15 cellular contexts compared by ENCODE assay signal in genomic region chr13:64075543-64076271, GRCh38.
A peak's percentile ranks its signal among the peaks of the same experiment; 100 is the strongest.
DNase-seq lines count a peak whose midpoint lies in the region; ATAC-seq lines count a peak whose summit lies in the region.
"Had no signal": no experiment of that assay in that cellular context is flagged by ENCODE, and none has a peak within 500 bp of the region (broad histone marks: within the 10 kb centered on the region; RNA-seq: fewer than 3 reads in every experiment).

No MANE protein-coding gene starts in this region.

- H3K9me3 Mint-ChIP-seq in stimulated activated memory B cell treated with anti-CD40 and anti-IgM and Interleukin-4, amounts not matched to agents 10 μg/mL and 1 μg/mL and 100 μg/mL, for 72 hours = peaks cover 6% of the 10 kb centered on the region
- H3K9me3 Mint-ChIP-seq: activated T-helper 1 cell treated with anti-CD3 and anti-CD28 coated beads, Interleukin-12 subunit alpha, Interleukin-12 subunit beta, Interleukin-2, Interleukin-4 antibody, amounts not matched to agents 30 ng/mL and 10 ng/mL and 1 ng/mL, durations not matched to agents 14 hours and 24 hours and 36 hours had no signal

- H3K27ac Mint-ChIP-seq in stimulated activated memory B cell treated with anti-CD40 and anti-IgM and Interleukin-4, amounts not matched to agents 10 μg/mL and 1 μg/mL and 100 μg/mL, for 72 hours = no peak overlapping the region
- H3K27ac Mint-ChIP-seq: activated T-helper 1 cell treated with anti-CD3 and anti-CD28 coated beads, Interleukin-12 subunit alpha, Interleukin-12 subunit beta, Interleukin-2, Interleukin-4 antibody, amounts not matched to agents 30 ng/mL and 10 ng/mL and 1 ng/mL, durations not matched to agents 14 hours and 24 hours and 36 hours had no signal

- no peaks in the 10 kb centered on the region for H3K36me3 Mint-ChIP-seq in stimulated activated memory B cell treated with anti-CD40 and anti-IgM and Interleukin-4, amounts not matched to agents 10 μg/mL and 1 μg/mL and 100 μg/mL, for 72 hours

- DNase-seq in NCI-H1694 treated with DMSO at 0.1 percent for 48 hours (lab: John Stamatoyannopoulos, UW) (peak; percentile 80), SW480 (ENCODE audit: low spot score) (peak; percentile 68), NCI-H226 (no peak)
- DNase-seq: activated CD4-positive, alpha-beta T cell treated with anti-CD3 and anti-CD28 coated beads, Interleukin-2, amount 50 U/mL, for 48 hours; C1 segment of cervical spinal cord; dorsolateral prefrontal cortex; NCI-H524; stimulated activated CD4-positive, alpha-beta T cell treated with anti-CD3 and anti-CD28 coated beads, Interleukin-4, amount 100 ng/mL, for 4 hours; stimulated activated naive CD4-positive, alpha-beta T cell treated with Interleukin-2 at 50 U/mL for 16 hours; T1000 had no signal

- ATAC-seq in HG02798 (IDR thresholded peaks at IDR 0.05; ENCODE audit: poor library complexity, unreplicated experiment) = peak; percentile 57
- peak; percentile 36 for ATAC-seq in stimulated activated memory B cell treated with anti-CD40 and anti-IgM and Interleukin-4, amounts not matched to agents 10 μg/mL and 1 μg/mL and 100 μg/mL, for 72 hours
- no peak for ATAC-seq in GM19397 (IDR thresholded peaks at IDR 0.05; ENCODE audit: unreplicated experiment)
- ATAC-seq in GM18861 (IDR thresholded peaks at IDR 0.05; ENCODE audit: unreplicated experiment) = no peak

- H3K4me3 Mint-ChIP-seq in stimulated activated memory B cell treated with anti-CD40 and anti-IgM and Interleukin-4, amounts not matched to agents 10 μg/mL and 1 μg/mL and 100 μg/mL, for 72 hours = no peak overlapping the region
- H3K4me3 Mint-ChIP-seq: activated T-helper 1 cell treated with anti-CD3 and anti-CD28 coated beads, Interleukin-12 subunit alpha, Interleukin-12 subunit beta, Interleukin-2, Interleukin-4 antibody, amounts not matched to agents 30 ng/mL and 10 ng/mL and 1 ng/mL, durations not matched to agents 14 hours and 24 hours and 36 hours had no signal

- no peaks in the 10 kb centered on the region for H3K4me1 Mint-ChIP-seq in stimulated activated memory B cell treated with anti-CD40 and anti-IgM and Interleukin-4, amounts not matched to agents 10 μg/mL and 1 μg/mL and 100 μg/mL, for 72 hours

- no peaks in the 10 kb centered on the region for H3K27me3 Mint-ChIP-seq in stimulated activated memory B cell treated with anti-CD40 and anti-IgM and Interleukin-4, amounts not matched to agents 10 μg/mL and 1 μg/mL and 100 μg/mL, for 72 hours

Comparison
In these comparisons a context has a peak if more than half of its experiments do, and no peak if none do; other contexts are left out.
1. ATAC-seq: peak in HG02798 (single experiment) and stimulated activated memory B cell treated with anti-CD40 and anti-IgM and Interleukin-4, amounts not matched to agents 10 μg/mL and 1 μg/mL and 100 μg/mL, for 72 hours (single experiment); none in GM19397 (single experiment) and GM18861 (single experiment).